In the genomic region with DNA sequence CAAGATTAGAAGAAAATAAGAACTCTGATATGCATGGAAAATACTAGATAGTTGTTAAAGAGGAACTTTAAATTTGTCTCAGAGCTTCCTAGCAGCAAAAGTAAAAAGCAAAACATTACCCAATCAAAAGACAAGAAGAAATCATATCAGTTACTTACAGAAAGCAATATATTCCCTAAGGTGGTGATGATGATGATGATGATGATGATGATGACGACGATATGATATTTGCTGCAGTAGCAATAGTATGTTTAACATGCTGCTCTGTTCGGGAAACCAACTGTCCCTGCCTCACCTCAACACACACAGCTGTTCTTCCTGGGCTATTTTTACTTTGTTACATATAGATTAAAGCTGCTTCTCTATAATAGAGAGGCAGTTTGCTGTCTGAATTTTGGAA, we compare ENCODE assay signal across 27 cellular contexts. TPM values are rescaled to one million over a fixed set of nuclear protein-coding genes. Genes with fewer than 3 reads are reported as not detected.
"Had no signal": no experiment of that assay in that cellular context is flagged by ENCODE, and none has a peak within 500 bp of the region (broad histone marks: within the 10 kb centered on the region; RNA-seq: fewer than 3 reads in every experiment).

No MANE protein-coding gene starts in this region.

- H3K4me3 ChIP-seq: left lung, lower lobe of right lung, neural progenitor cell, ovary, right atrium auricular region, spleen, tibial nerve, uterus had no signal

- H3K27ac Mint-ChIP-seq: immature natural killer cell; naive thymus-derived CD8-positive, alpha-beta T cell; nephron progenitor cell; neural progenitor cell; progenitor cell of endocrine pancreas; stimulated activated effector memory CD8-positive, alpha-beta T cell treated with anti-CD3 and anti-CD28 coated beads, Interleukin-12 subunit alpha, Interleukin-12 subunit beta, amount 100 ng/mL, for 72 hours; stimulated activated naive CD8-positive, alpha-beta T cell treated with anti-CD3 and anti-CD28 coated beads, Interleukin-15, amount 100 ng/mL, for 72 hours; type B pancreatic cell had no signal

- H3K27ac ChIP-seq: left lung, lower lobe of right lung, neural progenitor cell, neutrophil, ovary, right atrium auricular region, spleen, tibial nerve, uterus had no signal

- H3K4me1 Mint-ChIP-seq: immature natural killer cell had no signal

- H3K4me1 ChIP-seq: neural progenitor cell had no signal

- H3K9me3 ChIP-seq: left lung, lower lobe of right lung, neutrophil, ovary, right atrium auricular region, tibial nerve, uterus had no signal

- H3K4me2 ChIP-seq: neural progenitor cell had no signal

- DNase-seq: hypothalamus; immature natural killer cell; kidney; left colon; left lung; lower lobe of right lung; mammary epithelial cell; mesenchymal stem cell; naive thymus-derived CD8-positive, alpha-beta T cell; nephron progenitor cell; occipital lobe; ovary; small intestine; spleen; stimulated activated CD4-positive, alpha-beta T cell treated with anti-CD3 and anti-CD28 coated beads, Interleukin-4, amount 100 ng/mL, for 24 hours; stimulated activated naive CD4-positive, alpha-beta T cell; stimulated activated naive CD8-positive, alpha-beta T cell treated with anti-CD3 and anti-CD28 coated beads, Interleukin-15, amount 100 ng/mL, for 72 hours; substantia nigra; uterus had no signal

- H2AFZ ChIP-seq: neural progenitor cell had no signal

- H3K36me3 ChIP-seq: left lung, lower lobe of right lung, neural progenitor cell, neutrophil, ovary, right atrium auricular region, spleen, tibial nerve, uterus had no signal

- H3K36me3 Mint-ChIP-seq: neural progenitor cell; stimulated activated effector memory CD8-positive, alpha-beta T cell treated with anti-CD3 and anti-CD28 coated beads, Interleukin-12 subunit alpha, Interleukin-12 subunit beta, amount 100 ng/mL, for 72 hours; type B pancreatic cell had no signal

- H3K9me3 Mint-ChIP-seq: nephron progenitor cell; neural progenitor cell; stimulated activated effector memory CD8-positive, alpha-beta T cell treated with anti-CD3 and anti-CD28 coated beads, Interleukin-12 subunit alpha, Interleukin-12 subunit beta, amount 100 ng/mL, for 72 hours; type B pancreatic cell had no signal

- H3K9ac ChIP-seq: neural progenitor cell had no signal

- ATAC-seq: left colon; left lung; lower lobe of right lung; naive thymus-derived CD8-positive, alpha-beta T cell; sciatic nerve; stimulated activated effector memory CD8-positive, alpha-beta T cell treated with anti-CD3 and anti-CD28 coated beads, Interleukin-12 subunit alpha, Interleukin-12 subunit beta, amount 100 ng/mL, for 72 hours; stimulated activated naive CD8-positive, alpha-beta T cell treated with anti-CD3 and anti-CD28 coated beads, Interleukin-15, amount 100 ng/mL, for 72 hours had no signal

- H3K4me3 Mint-ChIP-seq: immature natural killer cell; naive thymus-derived CD8-positive, alpha-beta T cell; nephron progenitor cell; neural progenitor cell; stimulated activated effector memory CD8-positive, alpha-beta T cell treated with anti-CD3 and anti-CD28 coated beads, Interleukin-12 subunit alpha, Interleukin-12 subunit beta, amount 100 ng/mL, for 72 hours; stimulated activated naive CD8-positive, alpha-beta T cell treated with anti-CD3 and anti-CD28 coated beads, Interleukin-15, amount 100 ng/mL, for 72 hours had no signal

RNA-seq across cellular contexts. Expression of gene TBX18, which starts 12.0 kb away (rescaled TPM):
- total RNA-seq: mammary epithelial cell; naive thymus-derived CD8-positive, alpha-beta T cell had no signal
